Comparison of ENCODE assay signal across 1 cellular context in genomic region chr11:95790933-95791247, GRCh38.
TF ChIP-seq lines count a peak whose summit lies in the region.

No MANE protein-coding gene starts in this region.

TF ChIP-seq in H1, 55 proteins besides CTCF, POLR2A, EP300 and RAD21:
- TF ChIP-seq CTBP2 (IDR thresholded peaks at IDR 0.05; ENCODE audit: borderline replicate concordance, insufficient read depth, insufficient read length, low read length) (no peak), POLR2AphosphoS5 (IDR thresholded peaks at IDR 0.05; ENCODE audit: low read depth, low read length) (peak; percentile 56; the same call in 1 of the 2 replicates), CHD7 (IDR thresholded peaks at IDR 0.05; ENCODE audit: insufficient replicate concordance, low read length) (no peak), HDAC2 (IDR thresholded peaks at IDR 0.05; ENCODE audit: borderline replicate concordance in 1 of 2, low read depth in 2 of 2, low read length in 2 of 2) (0 out of 4 replicates have a peak, but pooled peaks of 1 of the 2 experiments have one; percentile 40), TAF1 (IDR thresholded peaks at IDR 0.05; ENCODE audit: low read depth, low read length) (peak; percentile 68; the same call in 1 of the 2 replicates), TBP (IDR thresholded peaks at IDR 0.05; ENCODE audit: low read depth, low read length) (peak; percentile 75), MAX (IDR thresholded peaks at IDR 0.05) (peak; percentile 36; the same call in 1 of the 2 replicates), USF2 (IDR thresholded peaks at IDR 0.05; ENCODE audit: low read length) (peak; percentile 75), TAF7 (optimal IDR thresholded peaks at IDR 0.05; ENCODE audit: borderline replicate concordance, low read depth, low read length) (no peak), MAFK (IDR thresholded peaks at IDR 0.05; ENCODE audit: low read depth, low read length) (no peak)
